ENCODE assay signal across 8 cellular contexts in the genomic region with DNA sequence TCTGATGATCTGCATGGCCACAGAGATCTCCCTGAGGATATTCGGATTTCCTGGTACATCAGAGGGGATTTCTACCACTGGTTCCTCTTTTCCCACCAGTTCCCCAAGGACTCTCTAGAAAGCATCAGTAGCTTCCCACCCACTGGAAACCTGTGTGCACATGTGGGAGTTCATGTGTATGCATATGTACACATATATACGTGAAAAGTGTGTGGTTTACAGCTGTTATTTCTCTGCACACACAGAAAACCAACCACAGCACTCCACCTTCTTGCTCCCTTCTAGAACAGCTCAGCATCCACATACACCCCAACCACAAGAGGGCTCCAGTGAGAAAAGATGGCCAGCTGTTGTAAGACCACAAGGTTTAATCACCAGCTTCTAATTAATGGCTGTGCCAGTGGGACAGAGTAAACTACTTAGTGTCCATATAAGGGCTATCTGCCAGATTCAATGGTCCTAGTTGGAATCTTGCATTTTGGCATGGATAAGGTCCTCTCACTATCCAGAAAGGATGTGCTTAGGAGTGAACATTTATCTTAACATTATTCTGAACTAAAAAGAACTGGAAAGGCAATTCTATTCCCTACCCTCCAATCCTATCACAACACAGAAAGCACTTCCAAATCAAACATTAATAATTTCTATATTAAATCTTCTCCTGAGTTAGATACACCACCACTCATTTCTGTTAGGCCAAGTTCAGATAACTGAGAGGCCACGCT. TPM values are rescaled to one million over a fixed set of nuclear protein-coding genes. Genes with fewer than 3 reads are reported as not detected.
DNase-seq lines count a peak whose midpoint lies in the region; ATAC-seq and TF ChIP-seq lines count a peak whose summit lies in the region.

No MANE protein-coding gene starts in this region.

- H3T11ph ChIP-seq in H9 (ENCODE audit: low read length), result no peak overlapping the region

- no peaks in the 10 kb centered on the region for H3K27me3 Mint-ChIP-seq in Calu3 (ENCODE audit: unreplicated experiment)
- H3K27me3 Mint-ChIP-seq in H9 (ENCODE audit: low read depth), result no peaks in the 10 kb centered on the region
- no peaks in the 10 kb centered on the region for H3K27me3 Mint-ChIP-seq in activated T-helper 17 cell treated with anti-CD3 and anti-CD28 coated beads, Interleukin-2, amount 50 U/mL, for 72 hours

- H3K9me3 ChIP-seq in H9 (ENCODE audit: control insufficient read depth, low read depth, low read length) (no peaks in the 10 kb centered on the region), sigmoid colon (no peaks in the 10 kb centered on the region)

- H2AK5ac ChIP-seq in H9 (ENCODE audit: insufficient read length, low read length), result no peak overlapping the region

- H3K23me2 ChIP-seq in H9 (ENCODE audit: insufficient read length, low read depth, low read length, poor library complexity, severe bottlenecking), result no peaks in the 10 kb centered on the region

- DNase-seq in Calu3 (peak; percentile 56), H9 (peak; percentile 71), NOMO-1 (lab: John Stamatoyannopoulos, UW; ENCODE audit: unreplicated experiment in 2 of 2) (peak; percentile 69 to 75), glomerular visceral epithelial cell (ENCODE audit: extremely low spot score) (peak; percentile 52), sigmoid colon (no peak)

- H4K91ac ChIP-seq in H9 (ENCODE audit: insufficient read length, low read depth, low read length), result no peak overlapping the region

- no peak overlapping the region for H2BK12ac ChIP-seq in H9 (ENCODE audit: insufficient read length, low read depth, low read length)

- H4K8ac ChIP-seq in H9 (replicated peaks; ENCODE audit: insufficient read length, low read depth, low read length), result no peak overlapping the region

- H3K36me3 Mint-ChIP-seq in Calu3 (ENCODE audit: insufficient read depth, unreplicated experiment), result peaks cover 24% of the 10 kb centered on the region
- peaks cover 35 to 57% (median 56%) of the 10 kb centered on the region in 3 experiments; a peak in 6 of 7 replicates for H3K36me3 Mint-ChIP-seq in H9 (ENCODE audit: insufficient read depth in 1 of 3, low read depth in 3 of 3)
- peaks cover 79% of the 10 kb centered on the region for H3K36me3 Mint-ChIP-seq in activated T-helper 17 cell treated with anti-CD3 and anti-CD28 coated beads, Interleukin-2, amount 50 U/mL, for 72 hours (ENCODE audit: low read depth)

- no peak overlapping the region for H3K4me2 ChIP-seq in H9 (ENCODE audit: insufficient read depth, insufficient read length, low read length)

- no peak overlapping the region for H3K18ac ChIP-seq in H9 (ENCODE audit: insufficient read length, low read depth, low read length)

- CTCF ChIA-PET in Calu3 (lab: Charles Lee), result interaction anchor here (1.0 to 2.2 kb wide), 7 partner anchors 20 to 247 kb away, joined by 3 to 15 read pairs (median 5); a partner anchor contains a TSS

- no peak overlapping the region for H3K4me3 Mint-ChIP-seq in Calu3 (ENCODE audit: low read depth, unreplicated experiment)
- H3K4me3 Mint-ChIP-seq in H9, result no peak overlapping the region
- H3K4me3 Mint-ChIP-seq in activated T-helper 17 cell treated with anti-CD3 and anti-CD28 coated beads, Interleukin-2, amount 50 U/mL, for 72 hours, result no peak overlapping the region

- H3K79me1 ChIP-seq in H9 (ENCODE audit: insufficient read depth, low read depth, low read length, poor library complexity, severe bottlenecking), result no peaks in the 10 kb centered on the region

- no peak overlapping the region for H2BK5ac ChIP-seq in H9 (ENCODE audit: insufficient read length, low read length)

- H3K9ac ChIP-seq in H9 (ENCODE audit: extremely low read depth, insufficient read length, low read length), result no peak overlapping the region

- H3K79me2 ChIP-seq in H9 (ENCODE audit: insufficient read depth, low read length), result no peaks in the 10 kb centered on the region

- H3K4me1 Mint-ChIP-seq in Calu3 (ENCODE audit: low read depth, unreplicated experiment) (peaks cover 18% of the 10 kb centered on the region), H9 (peaks cover 16 to 22% of the 10 kb centered on the region in 2 experiments)
- H3K4me1 Mint-ChIP-seq in activated T-helper 17 cell treated with anti-CD3 and anti-CD28 coated beads, Interleukin-2, amount 50 U/mL, for 72 hours, result peaks cover 16% of the 10 kb centered on the region

- no peak overlapping the region for H2BK120ac ChIP-seq in H9 (ENCODE audit: low read depth, low read length, poor library complexity, severe bottlenecking)

- H3K4ac ChIP-seq in H9 (ENCODE audit: low read depth, low read length), result no peak overlapping the region

- H2AFZ ChIP-seq in H9 (ENCODE audit: low read length), result no peak overlapping the region

- no CpG with 5 or more reads among the region's 3 CpGs for WGBS in H9 (ENCODE audit: extremely low coverage, insufficient read length, low lambda C conversion rate)
- WGBS in sigmoid colon, 2 donors, result 68 to 69% methylated on average over 3 of the region's 3 CpGs

- no peaks in the 10 kb centered on the region for H4K20me1 ChIP-seq in H9 (ENCODE audit: control insufficient read depth, insufficient read depth, insufficient read length)

- TF ChIP-seq POLR2A in sigmoid colon (IDR thresholded peaks at IDR 0.05), result no peak

- H2BK15ac ChIP-seq in H9 (ENCODE audit: low read depth, low read length), result no peak overlapping the region

- ATAC-seq in activated T-helper 17 cell treated with anti-CD3 and anti-CD28 coated beads, Interleukin-2, amount 50 U/mL, for 72 hours (replicated peaks), result peak; percentile 59
- ATAC-seq in GM21526 (IDR thresholded peaks at IDR 0.05; ENCODE audit: low FRiP score, unreplicated experiment) (no peak), GM18868 (IDR thresholded peaks at IDR 0.05; ENCODE audit: unreplicated experiment) (no peak)

- no peak overlapping the region for H4K5ac ChIP-seq in H9 (ENCODE audit: insufficient read length, low read depth, low read length)

- peaks cover 36 to 60% (median 53%) of the 10 kb centered on the region in 4 donors for H3K36me3 ChIP-seq in sigmoid colon

- H3K4me1 ChIP-seq in H9 (ENCODE audit: insufficient read depth, low read length) (0 out of 2 replicates have a peak, but pooled peaks cover 2% of the 10 kb centered on the region), sigmoid colon (peaks cover 3 to 54% (median 45%) of the 10 kb centered on the region in 4 donors)

- no peak for TF ChIP-seq EP300 in sigmoid colon (IDR thresholded peaks at IDR 0.05)

- H3K27ac Mint-ChIP-seq in Calu3 (ENCODE audit: unreplicated experiment), result no peak overlapping the region
- no peak overlapping the region; a peak in 1 of 7 replicates for H3K27ac Mint-ChIP-seq in H9
- H3K27ac Mint-ChIP-seq in activated T-helper 17 cell treated with anti-CD3 and anti-CD28 coated beads, Interleukin-2, amount 50 U/mL, for 72 hours, result peak overlapping the region; percentile 65

- H3K14ac ChIP-seq in H9 (ENCODE audit: insufficient read depth, low read length), result no peak overlapping the region

- intact Hi-C loops in Calu3 (cut with micrococcal nuclease; ENCODE audit: unreplicated experiment), result loop anchor here (5.0 kb wide), 1 partner anchor 191 kb away; no protein-coding TSS in a partner anchor
- intact Hi-C loops in sigmoid colon (cut with DNase I), result loop anchor here (1.0 kb wide), 1 partner anchor 188 kb away; a partner anchor contains a TSS

- H2BK20ac ChIP-seq in H9 (ENCODE audit: low read depth, low read length, poor library complexity, severe bottlenecking), result no peak overlapping the region

- H3K27me3 ChIP-seq in H9 (ENCODE audit: insufficient read depth, low read length) (no peaks in the 10 kb centered on the region), sigmoid colon (no peaks in the 10 kb centered on the region)

- TF ChIP-seq CTCF in Calu3 (IDR thresholded peaks at IDR 0.05; ENCODE audit: unreplicated experiment), result peak; percentile 48
- TF ChIP-seq CTCF in H9 (conservative IDR thresholded peaks at IDR 0.05), result peak; percentile 82
- TF ChIP-seq CTCF in sigmoid colon (IDR thresholded peaks at IDR 0.05), result peak; percentile 54 to 63 (median 60)

- no peaks in the 10 kb centered on the region for H3K9me3 Mint-ChIP-seq in Calu3 (ENCODE audit: low read depth, unreplicated experiment)
- H3K9me3 Mint-ChIP-seq in H9, result no peaks in the 10 kb centered on the region
- no peaks in the 10 kb centered on the region for H3K9me3 Mint-ChIP-seq in activated T-helper 17 cell treated with anti-CD3 and anti-CD28 coated beads, Interleukin-2, amount 50 U/mL, for 72 hours

- H3K4me3 ChIP-seq in sigmoid colon, result no peak overlapping the region

- H3K56ac ChIP-seq in H9 (ENCODE audit: insufficient read length, low read depth, low read length), result no peak overlapping the region

- no TSS peak for BruUV-seq in Calu3 (replicated peaks; lab: Mats Ljungman, UMichigan)

- no peak overlapping the region for H3K23ac ChIP-seq in H9 (ENCODE audit: insufficient read length, low read depth, low read length)

- H3K27ac ChIP-seq in H9 (ENCODE audit: insufficient read length, low read depth, low read length) (no peak overlapping the region), sigmoid colon (peak overlapping the region; percentile 81 to 91 (median 85))

RNA-seq across cellular contexts. Expression of a gene that starts 24.1 kb away (rescaled TPM):
- total RNA-seq in Calu3 (2022) (1.3 and 1.9 TPM in 2 replicates), H9 (2021) (4.3 and 4.4 TPM in 2 replicates), sigmoid colon (1 to 10 TPM in 1 of 4 donors, under 1 TPM in 1, not detected in 2; 0.36 to 2.0 TPM)
- total RNA-seq in activated T-helper 17 cell treated with anti-CD3 and anti-CD28 coated beads, Interleukin-2, amount 50 U/mL, for 72 hours, result under 1 TPM; 0.26 to 0.42 TPM
- under 1 TPM in 1 of 3 donors, not detected in 2; 0.54 TPM for polyA plus RNA-seq in sigmoid colon

RNA-seq across cellular contexts. Expression of a gene that starts 33.4 kb away (rescaled TPM):
- total RNA-seq in Calu3 (2022), result not detected in 2 replicates
- 1.2 and 1.5 TPM in 2 replicates for total RNA-seq in H9 (2021)
- total RNA-seq in activated T-helper 17 cell treated with anti-CD3 and anti-CD28 coated beads, Interleukin-2, amount 50 U/mL, for 72 hours, result not detected
- total RNA-seq in sigmoid colon, result not detected
- polyA plus RNA-seq in sigmoid colon, result 1 to 10 TPM in 2 of 3 donors, not detected in 1; 1.2 to 1.9 TPM

RNA-seq across cellular contexts. Expression of a gene that starts 41.9 kb away (rescaled TPM):
- total RNA-seq in Calu3 (2022), result not detected in 2 replicates
- total RNA-seq in H9 (2021), result 0.22 TPM in 2 replicates
- total RNA-seq in activated T-helper 17 cell treated with anti-CD3 and anti-CD28 coated beads, Interleukin-2, amount 50 U/mL, for 72 hours, result not detected
- 1 to 10 TPM in 3 of 4 donors, under 1 TPM in 1; 0.49 to 4.5 (median 1.8) TPM for total RNA-seq in sigmoid colon
- polyA plus RNA-seq in sigmoid colon, result 1 to 10 TPM; 1.2 to 4.6 (median 4.1) TPM

RNA-seq across cellular contexts. Expression of a gene that starts 49.8 kb away (rescaled TPM):
- 10.3 and 14.3 TPM in 2 replicates for total RNA-seq in Calu3 (2022)
- 7.0 and 7.7 TPM in 2 replicates for total RNA-seq in H9 (2021)
- total RNA-seq in activated T-helper 17 cell treated with anti-CD3 and anti-CD28 coated beads, Interleukin-2, amount 50 U/mL, for 72 hours, result 10 to 100 TPM in 1 of 2 donors, 1 to 10 TPM in 1; 7.3 to 15.2 TPM
- total RNA-seq in sigmoid colon, result 10 to 100 TPM; 18.2 to 50.4 (median 26.8) TPM
- polyA plus RNA-seq in sigmoid colon, result 10 to 100 TPM in 1 of 3 donors, 1 to 10 TPM in 2; 3.7 to 23.9 (median 9.0) TPM
